Comparison of ENCODE assay signal across 18 cellular contexts in the genomic region with DNA sequence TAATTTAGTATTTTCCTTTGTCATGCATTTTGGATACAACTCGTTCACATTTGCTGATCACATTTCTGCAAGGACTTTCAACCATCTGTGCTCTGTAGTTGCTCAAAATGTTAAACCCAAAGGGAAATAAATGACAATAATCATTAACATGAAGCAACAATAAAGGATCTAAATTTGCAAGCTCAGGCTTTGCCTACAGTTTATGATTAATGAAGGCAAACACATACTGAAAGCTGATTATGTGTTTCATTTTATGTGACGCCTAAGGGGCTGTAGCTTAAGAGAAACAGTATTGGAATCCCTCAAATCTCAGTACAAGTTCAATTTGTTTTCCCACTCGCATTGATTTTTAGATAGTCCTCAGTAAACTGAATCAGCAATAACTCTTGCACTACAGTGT.
"Had no signal": no experiment of that assay in that cellular context is flagged by ENCODE, and none has a peak within 500 bp of the region (broad histone marks: within the 10 kb centered on the region; RNA-seq: fewer than 3 reads in every experiment).

No MANE protein-coding gene starts in this region.

- H3K4me3 ChIP-seq: dorsolateral prefrontal cortex, mucosa of descending colon, right lobe of liver, spleen had no signal

- DNase-seq: activated CD4-positive, alpha-beta memory T cell treated with anti-CD3 and anti-CD28 coated beads for 36 hours; activated CD4-positive, alpha-beta T cell treated with anti-CD3 and anti-CD28 coated beads for 1 hour; activated gamma-delta T cell treated with Interleukin-2 at 50 U/mL for 16 hours; activated naive CD8-positive, alpha-beta T cell treated with anti-CD3 and anti-CD28 coated beads, Interleukin-2, amount 10 ng/mL, durations not matched to agents 7 days and 5 days; activated T-cell treated with anti-CD3 and anti-CD28 coated beads, Interleukin-2, amount 50 U/mL, for 4 hours; aorta; dorsolateral prefrontal cortex; mucosa of descending colon; naive thymus-derived CD8-positive, alpha-beta T cell; nucleus accumbens; right lobe of liver; spleen; stimulated activated CD4-positive, alpha-beta T cell treated with anti-CD3 and anti-CD28 coated beads, Interleukin-2, amount 100 ng/mL, for 24 hours; stimulated activated naive CD4-positive, alpha-beta T cell; substantia nigra; T-helper 9 cell had no signal

- H3K27me3 ChIP-seq: dorsolateral prefrontal cortex, right lobe of liver, spleen had no signal

- H3K36me3 ChIP-seq: right lobe of liver, spleen had no signal

- H3K9me3 ChIP-seq: mucosa of descending colon, right lobe of liver had no signal

- FAIRE-seq: bronchial epithelial cell had no signal

- H3K27ac ChIP-seq: dorsolateral prefrontal cortex, right lobe of liver, spleen had no signal

- H3K4me1 ChIP-seq: right lobe of liver, spleen had no signal

- ATAC-seq: activated T-cell treated with anti-CD3 and anti-CD28 coated beads, Interleukin-2, amount 50 U/mL, for 4 hours; esophagus mucosa; mucosa of descending colon; naive thymus-derived CD8-positive, alpha-beta T cell; right lobe of liver had no signal
